Comparison of ENCODE assay signal across 26 cellular contexts in the genomic region with DNA sequence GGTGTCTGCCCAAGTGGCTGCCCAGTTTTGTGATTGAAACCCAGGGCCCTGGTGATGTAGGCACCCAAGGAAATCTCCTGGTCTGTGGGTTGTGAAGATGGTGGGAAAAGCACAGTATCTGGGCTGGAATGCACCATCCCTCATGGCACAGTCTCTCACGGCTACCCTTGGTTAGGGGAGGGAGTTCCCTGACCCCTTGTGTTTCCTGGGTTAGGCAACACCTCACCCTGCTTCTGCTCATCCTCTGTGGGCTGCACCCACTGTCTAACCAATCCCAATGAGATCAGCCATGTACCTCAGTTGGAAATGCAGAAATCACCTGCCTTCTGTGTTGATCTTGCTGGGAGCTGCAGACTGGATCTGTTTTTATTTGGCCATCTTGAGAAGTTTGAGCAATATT. TPM values are rescaled to one million over a fixed set of nuclear protein-coding genes. Genes with fewer than 3 reads are reported as not detected.
DNase-seq lines count a peak whose midpoint lies in the region; ATAC-seq and TF ChIP-seq lines count a peak whose summit lies in the region.
"Had no signal": no experiment of that assay in that cellular context is flagged by ENCODE, and none has a peak within 500 bp of the region (broad histone marks: within the 10 kb centered on the region; RNA-seq: fewer than 3 reads in every experiment).

No MANE protein-coding gene starts in this region.

- peak overlapping the region; percentile 26 for H3K27ac Mint-ChIP-seq in activated CD4-positive, alpha-beta memory T cell treated with anti-CD3 and anti-CD28 coated beads for 36 hours
- H3K27ac Mint-ChIP-seq in activated CD4-positive, alpha-beta memory T cell treated with anti-CD3 and anti-CD28 coated beads, Interleukin-2, amount 10 ng/mL, durations not matched to agents 7 days and 5 days, result no peak overlapping the region
- no peak overlapping the region for H3K27ac Mint-ChIP-seq in endothelial cell (ENCODE audit: unreplicated experiment)
- H3K27ac Mint-ChIP-seq: GM23338 had no signal

- peaks cover 0 to 17% (median 0%) of the 10 kb centered on the region in 9 donors for H3K4me1 ChIP-seq in heart right ventricle
- H3K4me1 ChIP-seq in right cardiac atrium (ENCODE audit: control insufficient read depth, insufficient read depth, low read length), result no peaks in the 10 kb centered on the region
- no peaks in the 10 kb centered on the region for H3K4me1 ChIP-seq in neuronal stem cell (ENCODE audit: control insufficient read depth in 2 of 2, insufficient read depth in 1 of 2, low read depth in 1 of 2, low read length in 2 of 2)
- H3K4me1 ChIP-seq: Caco-2 had no signal

- H3K36me3 ChIP-seq in heart right ventricle (no peaks in the 10 kb centered on the region), neuronal stem cell (replicated peaks in 1 of 2; ENCODE audit: control insufficient read depth in 2 of 2, insufficient read depth in 2 of 2, low read length in 2 of 2) (no peaks in the 10 kb centered on the region)

- no peak overlapping the region for H3K4me2 ChIP-seq in neuronal stem cell (ENCODE audit: insufficient read depth, low read length, poor library complexity, severe bottlenecking)
- H3K4me2 ChIP-seq: GM23338 had no signal

- H2AFZ ChIP-seq in neuronal stem cell (ENCODE audit: low read length), result no peak overlapping the region
- H2AFZ ChIP-seq: GM23338 had no signal

- H2BK120ac ChIP-seq in neuronal stem cell (ENCODE audit: low read depth, low read length), result no peak overlapping the region

- no peaks in the 10 kb centered on the region for H3K79me1 ChIP-seq in neuronal stem cell (ENCODE audit: low read depth, low read length)

- H2BK5ac ChIP-seq in neuronal stem cell (ENCODE audit: low read length), result no peak overlapping the region

- no peak overlapping the region for H4K8ac ChIP-seq in neuronal stem cell (ENCODE audit: low read depth, low read length)

- no peak overlapping the region for H3K4me3 Mint-ChIP-seq in activated CD4-positive, alpha-beta memory T cell treated with anti-CD3 and anti-CD28 coated beads for 36 hours
- no peak overlapping the region for H3K4me3 Mint-ChIP-seq in activated CD4-positive, alpha-beta memory T cell treated with anti-CD3 and anti-CD28 coated beads, Interleukin-2, amount 10 ng/mL, durations not matched to agents 7 days and 5 days
- H3K4me3 Mint-ChIP-seq in endothelial cell (ENCODE audit: unreplicated experiment), result peak overlapping the region; percentile 18
- H3K4me3 Mint-ChIP-seq: GM23338, H9 had no signal

- no peak overlapping the region for H2BK12ac ChIP-seq in neuronal stem cell (ENCODE audit: low read length)

- no peak for DNase-seq in activated CD4-positive, alpha-beta memory T cell treated with anti-CD3 and anti-CD28 coated beads for 36 hours
- no peak for DNase-seq in activated CD4-positive, alpha-beta memory T cell treated with anti-CD3 and anti-CD28 coated beads, Interleukin-2, amount 10 ng/mL, durations not matched to agents 7 days and 5 days
- DNase-seq in heart right ventricle (no peak), right cardiac atrium (no peak), endothelial cell (ENCODE audit: low spot score) (no peak), neuronal stem cell (ENCODE audit: low spot score) (no peak), superior temporal gyrus (ENCODE audit: extremely low spot score) (no peak), caudate nucleus (lab: John Stamatoyannopoulos, UW) (no peak)
- DNase-seq: Caco-2, GDM1, H9, NCI-H1048, NCI-H1417, NCI-H187, NCI-H2081 treated with DMSO at 0.1 percent for 48 hours, NCI-H2171, NCI-H226, NCI-H510A, NCI-H69, Right ventricle myocardium superior, RPMI8226 had no signal

- intact Hi-C loops in activated CD4-positive, alpha-beta memory T cell treated with anti-CD3 and anti-CD28 coated beads for 36 hours (cut with micrococcal nuclease), result no loop called here
- intact Hi-C loops in heart right ventricle (cut with DNase I), result no loop called here
- intact Hi-C loops in right cardiac atrium (cut with DNase I), result no loop called here

- peaks cover 49% of the 10 kb centered on the region for H3K9me3 Mint-ChIP-seq in activated CD4-positive, alpha-beta memory T cell treated with anti-CD3 and anti-CD28 coated beads for 36 hours
- H3K9me3 Mint-ChIP-seq in activated CD4-positive, alpha-beta memory T cell treated with anti-CD3 and anti-CD28 coated beads, Interleukin-2, amount 10 ng/mL, durations not matched to agents 7 days and 5 days, result peaks cover 58% of the 10 kb centered on the region
- H3K9me3 Mint-ChIP-seq in endothelial cell (ENCODE audit: unreplicated experiment), result peaks cover 52% of the 10 kb centered on the region

- H3K4me1 Mint-ChIP-seq in activated CD4-positive, alpha-beta memory T cell treated with anti-CD3 and anti-CD28 coated beads for 36 hours (ENCODE audit: low read depth), result peaks cover 47% of the 10 kb centered on the region
- peaks cover 13% of the 10 kb centered on the region for H3K4me1 Mint-ChIP-seq in activated CD4-positive, alpha-beta memory T cell treated with anti-CD3 and anti-CD28 coated beads, Interleukin-2, amount 10 ng/mL, durations not matched to agents 7 days and 5 days
- peaks cover 24% of the 10 kb centered on the region for H3K4me1 Mint-ChIP-seq in endothelial cell (ENCODE audit: unreplicated experiment)
- H3K4me1 Mint-ChIP-seq: GM23338, H9 had no signal

- POLR2A ChIA-PET in activated CD4-positive, alpha-beta memory T cell treated with anti-CD3 and anti-CD28 coated beads for 36 hours (lab: Charles Lee), result no interaction called here
- POLR2A ChIA-PET in activated CD4-positive, alpha-beta memory T cell treated with anti-CD3 and anti-CD28 coated beads, Interleukin-2, amount 10 ng/mL, durations not matched to agents 7 days and 5 days (lab: Charles Lee), result no interaction called here

- H2AK5ac ChIP-seq in neuronal stem cell (ENCODE audit: low read depth, low read length), result no peak overlapping the region

- TF ChIP-seq CTCF in heart right ventricle (IDR thresholded peaks at IDR 0.05) (no peak), endothelial cell (IDR thresholded peaks at IDR 0.05; ENCODE audit: unreplicated experiment) (no peak)

- CTCF ChIA-PET in activated CD4-positive, alpha-beta memory T cell treated with anti-CD3 and anti-CD28 coated beads for 36 hours (lab: Charles Lee), result no interaction called here
- CTCF ChIA-PET in activated CD4-positive, alpha-beta memory T cell treated with anti-CD3 and anti-CD28 coated beads, Interleukin-2, amount 10 ng/mL, durations not matched to agents 7 days and 5 days (lab: Charles Lee), result no interaction called here

- no peak overlapping the region for H3K23ac ChIP-seq in neuronal stem cell (ENCODE audit: low read depth, low read length, poor library complexity)

- no peaks in the 10 kb centered on the region for H3K27me3 Mint-ChIP-seq in activated CD4-positive, alpha-beta memory T cell treated with anti-CD3 and anti-CD28 coated beads for 36 hours
- H3K27me3 Mint-ChIP-seq in activated CD4-positive, alpha-beta memory T cell treated with anti-CD3 and anti-CD28 coated beads, Interleukin-2, amount 10 ng/mL, durations not matched to agents 7 days and 5 days, result no peaks in the 10 kb centered on the region
- H3K27me3 Mint-ChIP-seq in endothelial cell (ENCODE audit: unreplicated experiment), result peaks cover 13% of the 10 kb centered on the region

- H2BK15ac ChIP-seq in neuronal stem cell (ENCODE audit: low read length), result no peak overlapping the region

- WGBS in heart right ventricle, 2 donors, result 73 to 80% methylated on average over 1 of the region's 1 CpG
- WGBS in right cardiac atrium, result 58% methylated on average over 1 of the region's 1 CpG
- no CpG with 5 or more reads among the region's 1 CpG for WGBS in neuronal stem cell (ENCODE audit: extremely low coverage in 2 of 2, insufficient read length in 2 of 2, insufficient replicate concordance in 1 of 2), 2 donors

- H3K18ac ChIP-seq in neuronal stem cell (ENCODE audit: low read length), result peak overlapping the region; percentile 57

- H3K4ac ChIP-seq in neuronal stem cell (ENCODE audit: low read length), result no peak overlapping the region

- ATAC-seq in heart right ventricle (no peak), right cardiac atrium (no peak)
- ATAC-seq: GM12878, GM23338 had no signal

- H3K27ac ChIP-seq in heart right ventricle, result peak overlapping the region in 7 of 10 donors; percentile 11 to 76 (median 32)
- H3K27ac ChIP-seq in right cardiac atrium (ENCODE audit: low read length), result no peak overlapping the region
- no peak overlapping the region for H3K27ac ChIP-seq in neuronal stem cell (replicated peaks; ENCODE audit: low read length)
- no peak overlapping the region for H3K27ac ChIP-seq in caudate nucleus (ENCODE audit: low read depth, low read length)

- H3K4me3 ChIP-seq in heart right ventricle (no peak overlapping the region), right cardiac atrium (ENCODE audit: low read length) (no peak overlapping the region), neuronal stem cell (ENCODE audit: low read length in 2 of 2) (peak overlapping the region in 1 of 2 donors; percentile 48)
- H3K4me3 ChIP-seq: GM12878, GM23338 had no signal

- no peak overlapping the region for H3K14ac ChIP-seq in neuronal stem cell (ENCODE audit: low read length)

- no peak overlapping the region for H4K91ac ChIP-seq in neuronal stem cell (ENCODE audit: low read depth, low read length, poor library complexity)

- no peak overlapping the region for H3K9ac ChIP-seq in neuronal stem cell (ENCODE audit: low read depth, low read length, poor library complexity)

- no peaks in the 10 kb centered on the region for H3K27me3 ChIP-seq in heart right ventricle
- no peaks in the 10 kb centered on the region for H3K27me3 ChIP-seq in right cardiac atrium (ENCODE audit: control insufficient read depth, insufficient read depth)
- no peaks in the 10 kb centered on the region for H3K27me3 ChIP-seq in neuronal stem cell (ENCODE audit: control insufficient read depth in 3 of 3, insufficient read depth in 3 of 3, low read depth in 1 of 3, low read length in 3 of 3)

- H3K36me3 Mint-ChIP-seq in activated CD4-positive, alpha-beta memory T cell treated with anti-CD3 and anti-CD28 coated beads for 36 hours, result peaks cover 44% of the 10 kb centered on the region
- peaks cover 75% of the 10 kb centered on the region for H3K36me3 Mint-ChIP-seq in activated CD4-positive, alpha-beta memory T cell treated with anti-CD3 and anti-CD28 coated beads, Interleukin-2, amount 10 ng/mL, durations not matched to agents 7 days and 5 days (ENCODE audit: low read depth)
- peaks cover 50% of the 10 kb centered on the region for H3K36me3 Mint-ChIP-seq in endothelial cell (ENCODE audit: low read depth, unreplicated experiment)

- peaks cover 0 to 42% (median 4%) of the 10 kb centered on the region in 11 donors for H3K9me3 ChIP-seq in heart right ventricle
- no peaks in the 10 kb centered on the region for H3K9me3 ChIP-seq in right cardiac atrium (ENCODE audit: control insufficient read depth, low read length)
- H3K9me3 ChIP-seq in neuronal stem cell (replicated peaks in 1 of 2; ENCODE audit: control insufficient read depth in 2 of 2, insufficient read depth in 1 of 2, low read depth in 1 of 2, low read length in 2 of 2), result no peaks in the 10 kb centered on the region

RNA-seq across cellular contexts. Expression of gene GIMAP4, which starts 27.6 kb away (rescaled TPM):
- 100 to 1,000 TPM; 128 to 140 TPM for total RNA-seq in activated CD4-positive, alpha-beta memory T cell treated with anti-CD3 and anti-CD28 coated beads for 36 hours
- 100 to 1,000 TPM; 277 to 282 TPM for total RNA-seq in activated CD4-positive, alpha-beta memory T cell treated with anti-CD3 and anti-CD28 coated beads, Interleukin-2, amount 10 ng/mL, durations not matched to agents 7 days and 5 days
- 10 to 100 TPM; 19.7 to 68.6 (median 31.0) TPM for total RNA-seq in heart right ventricle
- polyA plus RNA-seq in heart right ventricle, result 10 to 100 TPM; 39.0 to 50.8 TPM
- 10 to 100 TPM; 20.2 to 44.8 (median 24.8) TPM for total RNA-seq in right cardiac atrium
- polyA plus RNA-seq in right cardiac atrium, result 31.3 TPM
- total RNA-seq in endothelial cell (ENCODE audit: unreplicated experiment), result 6.4 TPM
- not detected for polyA plus RNA-seq in neuronal stem cell (2013, experiment 1 of 2)
- polyA plus RNA-seq in neuronal stem cell (2013, experiment 2 of 2), result not detected
- total RNA-seq: A172, Caco-2, GM23338, H9, HT-29 had no signal
- polyA plus RNA-seq: BJ, GM23338 had no signal

RNA-seq across cellular contexts. Expression of gene GIMAP6, which starts 37.4 kb away (rescaled TPM):
- total RNA-seq in activated CD4-positive, alpha-beta memory T cell treated with anti-CD3 and anti-CD28 coated beads for 36 hours, result 10 to 100 TPM; 28.9 to 30.2 TPM
- 10 to 100 TPM; 84.9 to 85.9 TPM for total RNA-seq in activated CD4-positive, alpha-beta memory T cell treated with anti-CD3 and anti-CD28 coated beads, Interleukin-2, amount 10 ng/mL, durations not matched to agents 7 days and 5 days
- total RNA-seq in heart right ventricle (10 to 100 TPM; 13.7 to 42.9 (median 25.5) TPM), right cardiac atrium (10 to 100 TPM; 22.1 to 29.1 (median 22.9) TPM), endothelial cell (ENCODE audit: unreplicated experiment) (47.7 TPM)
- polyA plus RNA-seq in heart right ventricle (10 to 100 TPM; 20.2 to 24.3 TPM), right cardiac atrium (14.6 TPM)
- polyA plus RNA-seq in neuronal stem cell (2013, experiment 1 of 2), result not detected
- polyA plus RNA-seq in neuronal stem cell (2013, experiment 2 of 2), result not detected
- total RNA-seq: A172, Caco-2, GM23338, H9, HT-29 had no signal
- polyA plus RNA-seq: BJ, GM23338 had no signal

Comparison
In these comparisons a context has a peak if more than half of its experiments do, and no peak if none do; other contexts are left out.
1. H3K27ac ChIP-seq: peak in heart right ventricle (7 of 10); none in right cardiac atrium (single experiment), neuronal stem cell (single experiment) and caudate nucleus (single experiment).